8 cellular contexts compared by ENCODE assay signal in genomic region chr6:157764346-157765068, GRCh38. TPM values are rescaled to one million over a fixed set of nuclear protein-coding genes. Genes with fewer than 3 reads are reported as not detected.
DNase-seq lines count a peak whose midpoint lies in the region; ATAC-seq, FAIRE-seq and TF ChIP-seq lines count a peak whose summit lies in the region.

No MANE protein-coding gene starts in this region.

- H3K27me3 Mint-ChIP-seq in activated T-cell treated with anti-CD3 and anti-CD28 coated beads, Interleukin-2, amount 50 U/mL, for 24 hours, result no peaks in the 10 kb centered on the region
- no peaks in the 10 kb centered on the region for H3K27me3 Mint-ChIP-seq in nephron (ENCODE audit: low read depth)

- H3K4me3 ChIP-seq in OCI-LY1 (ENCODE audit: low read depth, low read length, poor library complexity, severe bottlenecking) (peak overlapping the region; percentile 23), esophagus muscularis mucosa (peak overlapping the region in 3 of 4 donors; percentile 6 to 28 (median 8))

- no peaks in the 10 kb centered on the region for H4K20me1 ChIP-seq in OCI-LY1 (ENCODE audit: insufficient read depth, low read length)

- peak overlapping the region; percentile 93 for H3K27ac Mint-ChIP-seq in activated T-cell treated with anti-CD3 and anti-CD28 coated beads, Interleukin-2, amount 50 U/mL, for 24 hours
- peak overlapping the region; percentile 96 to 99 (median 97) for H3K27ac Mint-ChIP-seq in nephron

- no peak for TF ChIP-seq EP300 in esophagus muscularis mucosa (IDR thresholded peaks at IDR 0.05)

- H3K36me3 ChIP-seq in OCI-LY1 (ENCODE audit: insufficient read depth, low read length), result no peaks in the 10 kb centered on the region
- no peaks in the 10 kb centered on the region for H3K36me3 ChIP-seq in esophagus muscularis mucosa

- H3K9me3 ChIP-seq in OCI-LY1 (ENCODE audit: low read length), result no peaks in the 10 kb centered on the region
- no peaks in the 10 kb centered on the region for H3K9me3 ChIP-seq in esophagus muscularis mucosa

- TF ChIP-seq CTCF in OCI-LY1 (IDR thresholded peaks at IDR 0.05; ENCODE audit: low read length) (no peak), esophagus muscularis mucosa (IDR thresholded peaks at IDR 0.05) (peak in 1 of 3 experiments; percentile 6), nephron (IDR thresholded peaks at IDR 0.05; ENCODE audit: unreplicated experiment in 3 of 3) (no peak)

- H3K4me1 ChIP-seq in OCI-LY1 (ENCODE audit: insufficient read depth, low read length, severe bottlenecking), result peaks cover 50% of the 10 kb centered on the region
- peaks cover 31 to 35% (median 33%) of the 10 kb centered on the region in 4 donors for H3K4me1 ChIP-seq in esophagus muscularis mucosa

- H3K36me3 Mint-ChIP-seq in activated T-cell treated with anti-CD3 and anti-CD28 coated beads, Interleukin-2, amount 50 U/mL, for 24 hours (ENCODE audit: low read depth), result no peaks in the 10 kb centered on the region
- H3K36me3 Mint-ChIP-seq in nephron (ENCODE audit: low read depth), result no peaks in the 10 kb centered on the region

- peak; percentile 42 for DNase-seq in GM18507 (ENCODE audit: extremely low spot score, insufficient read length, low read depth)
- peak; percentile 87 for DNase-seq in activated T-cell treated with anti-CD3 and anti-CD28 coated beads, Interleukin-2, amount 50 U/mL, for 24 hours
- DNase-seq in esophagus muscularis mucosa (ENCODE audit: extremely low spot score), result no peak
- DNase-seq in stimulated activated naive CD4-positive, alpha-beta T cell (lab: John Stamatoyannopoulos, UW), result peak; percentile 81 to 94 (median 90)
- no peak for DNase-seq in ecto neural progenitor cell (ENCODE audit: low spot score)

- H3K9ac ChIP-seq in OCI-LY1 (ENCODE audit: low read length), result no peak overlapping the region

- peaks cover 16% of the 10 kb centered on the region for H3K27me3 ChIP-seq in OCI-LY1 (ENCODE audit: insufficient read depth, low read length)
- no peaks in the 10 kb centered on the region for H3K27me3 ChIP-seq in esophagus muscularis mucosa

- WGBS in esophagus muscularis mucosa, result 13% methylated on average over 12 of the region's 12 CpGs

- H3K27ac ChIP-seq in OCI-LY1 (ENCODE audit: low read depth, low read length, poor library complexity, severe bottlenecking), result peak overlapping the region; percentile 40
- H3K27ac ChIP-seq in esophagus muscularis mucosa (replicated peaks in 1 of 4), result peak overlapping the region; percentile 57 to 72 (median 68)

- no peak overlapping the region for H2AFZ ChIP-seq in OCI-LY1 (ENCODE audit: low read length)

- H3K9me2 ChIP-seq in OCI-LY1 (ENCODE audit: low read depth, low read length), result no peaks in the 10 kb centered on the region

- TF ChIP-seq POLR2A in esophagus muscularis mucosa (IDR thresholded peaks at IDR 0.05; ENCODE audit: low read depth), result no peak

- intact Hi-C loops in esophagus muscularis mucosa (cut with DNase I), result loop anchor here (5.0 kb wide), 1 partner anchor 58 kb away; the partner anchor contains the start of gene SNX9

- ATAC-seq in HG02943 (IDR thresholded peaks at IDR 0.05; ENCODE audit: low read depth, unreplicated experiment), result peak; percentile 58

- no peaks in the 10 kb centered on the region for H3K79me2 ChIP-seq in OCI-LY1 (ENCODE audit: insufficient read depth, low read length)

- peak; percentile 89 for FAIRE-seq in GM18507 (lab: Jason Lieb, UNC)

- peak overlapping the region; percentile 65 for H3K4me2 ChIP-seq in OCI-LY1 (ENCODE audit: low read length)

- peak overlapping the region; percentile 23 for H3K4me3 Mint-ChIP-seq in activated T-cell treated with anti-CD3 and anti-CD28 coated beads, Interleukin-2, amount 50 U/mL, for 24 hours
- peak overlapping the region; percentile 27 to 40 (median 40) for H3K4me3 Mint-ChIP-seq in nephron

- H3K9me3 Mint-ChIP-seq in activated T-cell treated with anti-CD3 and anti-CD28 coated beads, Interleukin-2, amount 50 U/mL, for 24 hours, result no peaks in the 10 kb centered on the region
- H3K9me3 Mint-ChIP-seq in nephron, result no peaks in the 10 kb centered on the region

- peaks cover 4% of the 10 kb centered on the region; the same call in 1 of the 2 replicates for H3F3A ChIP-seq in OCI-LY1 (ENCODE audit: insufficient read depth, low read length)

- H3K4me1 Mint-ChIP-seq in activated T-cell treated with anti-CD3 and anti-CD28 coated beads, Interleukin-2, amount 50 U/mL, for 24 hours (ENCODE audit: low read depth), result peaks cover 94% of the 10 kb centered on the region
- peaks cover 36% of the 10 kb centered on the region for H3K4me1 Mint-ChIP-seq in nephron

RNA-seq across cellular contexts. Expression of gene SNX9, which starts 58.5 kb away (rescaled TPM):
- total RNA-seq in esophagus muscularis mucosa, result 10 to 100 TPM; 78.1 to 94.7 (median 85.1) TPM

Comparison
In these comparisons a context has a peak if more than half of its experiments do, and no peak if none do; other contexts are left out.
1. DNase-seq: peak in GM18507 (single experiment), activated T-cell treated with anti-CD3 and anti-CD28 coated beads, Interleukin-2, amount 50 U/mL, for 24 hours (single experiment) and stimulated activated naive CD4-positive, alpha-beta T cell (6 of 6); none in esophagus muscularis mucosa (single experiment) and ecto neural progenitor cell (single experiment).